ENCODE assay signal across 25 cellular contexts in genomic region chr2:177694348-177694747, GRCh38.
"Had no signal": no experiment of that assay in that cellular context is flagged by ENCODE, and none has a peak within 500 bp of the region (broad histone marks: within the 10 kb centered on the region; RNA-seq: fewer than 3 reads in every experiment).

No MANE protein-coding gene starts in this region.

- FAIRE-seq: islet of Langerhans, kidney had no signal

- H3K9me3 ChIP-seq: left lung, lower lobe of right lung, ovary, prostate gland, spleen, tibial nerve, vagina had no signal

- H3K4me3 Mint-ChIP-seq: immature natural killer cell; naive B cell; natural killer cell; stimulated activated effector memory CD8-positive, alpha-beta T cell treated with anti-CD3 and anti-CD28 coated beads, Interleukin-12 subunit alpha, Interleukin-12 subunit beta, amount 100 ng/mL, for 72 hours; stimulated activated naive CD8-positive, alpha-beta T cell treated with anti-CD3 and anti-CD28 coated beads, Interleukin-15, Interleukin-2, amounts not matched to agents 100 ng/mL and 50 ng/mL, for 24 hours; type B pancreatic cell had no signal

- H3K27ac ChIP-seq: left lung, lower lobe of right lung, prostate gland, skin epidermis, spleen, tibial nerve, vagina had no signal

- DNase-seq: hypothalamus; immature natural killer cell; kidney; left colon; left lung; lower lobe of right lung; mammary epithelial cell; mesenchymal stem cell; naive B cell; natural killer cell; retina; right cardiac atrium; spleen; stimulated activated CD4-positive, alpha-beta T cell treated with anti-CD3 and anti-CD28 coated beads, Interleukin-4, amount 100 ng/mL, for 24 hours; stimulated activated naive CD4-positive, alpha-beta T cell had no signal

- H3K36me3 ChIP-seq: left lung, lower lobe of right lung, ovary, prostate gland, spleen, tibial nerve, vagina had no signal

- H3K4me1 ChIP-seq: left lung, lower lobe of right lung, prostate gland, spleen, vagina had no signal

- H3K4me1 Mint-ChIP-seq: immature natural killer cell; naive B cell; natural killer cell; stimulated activated effector memory CD8-positive, alpha-beta T cell treated with anti-CD3 and anti-CD28 coated beads, Interleukin-12 subunit alpha, Interleukin-12 subunit beta, amount 100 ng/mL, for 72 hours had no signal

- H3K27me3 ChIP-seq: left lung, ovary, spleen, tibial nerve, vagina had no signal

- H3K9me3 Mint-ChIP-seq: immature natural killer cell; naive B cell; natural killer cell; stimulated activated effector memory CD8-positive, alpha-beta T cell treated with anti-CD3 and anti-CD28 coated beads, Interleukin-12 subunit alpha, Interleukin-12 subunit beta, amount 100 ng/mL, for 72 hours; stimulated activated naive CD8-positive, alpha-beta T cell treated with anti-CD3 and anti-CD28 coated beads, Interleukin-15, Interleukin-2, amounts not matched to agents 100 ng/mL and 50 ng/mL, for 24 hours; type B pancreatic cell had no signal

- H3K36me3 Mint-ChIP-seq: immature natural killer cell; naive B cell; natural killer cell; stimulated activated effector memory CD8-positive, alpha-beta T cell treated with anti-CD3 and anti-CD28 coated beads, Interleukin-12 subunit alpha, Interleukin-12 subunit beta, amount 100 ng/mL, for 72 hours; type B pancreatic cell had no signal

- H3K27ac Mint-ChIP-seq: immature natural killer cell; naive B cell; natural killer cell; stimulated activated effector memory CD8-positive, alpha-beta T cell treated with anti-CD3 and anti-CD28 coated beads, Interleukin-12 subunit alpha, Interleukin-12 subunit beta, amount 100 ng/mL, for 72 hours; stimulated activated naive CD8-positive, alpha-beta T cell treated with anti-CD3 and anti-CD28 coated beads, Interleukin-15, Interleukin-2, amounts not matched to agents 100 ng/mL and 50 ng/mL, for 24 hours; type B pancreatic cell had no signal

- H3K27me3 Mint-ChIP-seq: type B pancreatic cell had no signal

- ATAC-seq: left colon; left lung; lower lobe of right lung; natural killer cell; sciatic nerve; stimulated activated effector memory CD8-positive, alpha-beta T cell treated with anti-CD3 and anti-CD28 coated beads, Interleukin-12 subunit alpha, Interleukin-12 subunit beta, amount 100 ng/mL, for 72 hours had no signal

- H3K4me3 ChIP-seq: left lung, lower lobe of right lung, ovary, prostate gland, skin epidermis, spleen, tibial nerve, vagina had no signal
